9 cellular contexts compared by ENCODE assay signal in the genomic region with DNA sequence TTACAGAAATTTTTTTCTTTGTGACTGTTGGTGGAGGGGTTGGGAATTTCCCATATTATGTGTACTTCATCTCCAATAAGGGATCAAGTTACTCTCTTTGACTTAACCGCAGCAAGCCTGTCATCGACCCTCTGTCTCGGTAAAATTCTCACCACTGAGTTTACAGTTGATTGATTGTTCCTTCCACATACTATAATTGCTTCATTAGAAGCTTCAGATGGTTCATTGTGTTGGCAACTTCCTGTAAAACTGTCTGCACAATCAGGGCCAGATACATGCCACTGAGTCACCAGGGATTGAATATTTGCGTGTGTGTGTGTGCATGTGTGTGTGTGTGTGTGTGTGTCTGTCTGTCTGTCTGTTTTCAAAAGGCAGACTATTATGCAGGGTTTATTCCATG.
DNase-seq lines count a peak whose midpoint lies in the region; ATAC-seq and TF ChIP-seq lines count a peak whose summit lies in the region.
"Had no signal": no experiment of that assay in that cellular context is flagged by ENCODE, and none has a peak within 500 bp of the region (broad histone marks: within the 10 kb centered on the region; RNA-seq: fewer than 3 reads in every experiment).

No MANE protein-coding gene starts in this region.

- no peaks in the 10 kb centered on the region for H3K79me1 ChIP-seq in mesenchymal stem cell (replicated peaks; ENCODE audit: low read length, poor library complexity, severe bottlenecking)

- H2AK5ac ChIP-seq in mesenchymal stem cell (ENCODE audit: low read length, severe bottlenecking) = no peak overlapping the region

- no peak overlapping the region for H4K91ac ChIP-seq in mesenchymal stem cell (ENCODE audit: low read length)

- H3K4me3 Mint-ChIP-seq in stimulated activated naive B cell treated with anti-CD40 and anti-IgM and Interleukin-4, amounts not matched to agents 10 μg/mL and 1 μg/mL and 100 μg/mL, for 72 hours = no peak overlapping the region

- no peak overlapping the region for H3K23ac ChIP-seq in mesenchymal stem cell (ENCODE audit: low read length in 2 of 2)

- H3K27me3 Mint-ChIP-seq in stimulated activated naive B cell treated with anti-CD40 and anti-IgM and Interleukin-4, amounts not matched to agents 10 μg/mL and 1 μg/mL and 100 μg/mL, for 72 hours = peaks cover 27 to 28% of the 10 kb centered on the region in 2 donors

- no peak for TF ChIP-seq CTCF in brain microvascular endothelial cell (IDR thresholded peaks at IDR 0.05; ENCODE audit: low read depth, low read length, missing control alignments)

- H2BK12ac ChIP-seq in mesenchymal stem cell (ENCODE audit: low read length in 2 of 2) = no peak overlapping the region

- no peak overlapping the region for H2BK5ac ChIP-seq in mesenchymal stem cell (ENCODE audit: low read depth, low read length, poor library complexity, severe bottlenecking)

- H3K27ac Mint-ChIP-seq in stimulated activated naive B cell treated with anti-CD40 and anti-IgM and Interleukin-4, amounts not matched to agents 10 μg/mL and 1 μg/mL and 100 μg/mL, for 72 hours = no peak overlapping the region

- no peak overlapping the region for H3K4ac ChIP-seq in mesenchymal stem cell (ENCODE audit: low read depth in 1 of 2, low read length in 2 of 2)

- in situ Hi-C loops in brain microvascular endothelial cell (cut with HindIII; ENCODE audit: low pct_ligation_motif_present, low sequenced_read_pairs) = no loop called here

- no peak overlapping the region for H2BK15ac ChIP-seq in mesenchymal stem cell (ENCODE audit: low read depth, poor library complexity, severe bottlenecking)

- no peak overlapping the region for H2BK120ac ChIP-seq in mesenchymal stem cell (ENCODE audit: low read depth, low read length)

- peaks cover 9% of the 10 kb centered on the region for H3K4me1 ChIP-seq in mesenchymal stem cell (ENCODE audit: control insufficient read depth, insufficient read depth, low read depth, low read length)
- H3K4me1 ChIP-seq in right cardiac atrium (ENCODE audit: control insufficient read depth, insufficient read depth, low read length) = no peaks in the 10 kb centered on the region

- H3K27me3 ChIP-seq in brain microvascular endothelial cell (replicated peaks) (no peaks in the 10 kb centered on the region), mesenchymal stem cell (ENCODE audit: control insufficient read depth in 1 of 2, insufficient read depth in 1 of 2, low read length in 2 of 2) (peaks cover 0 to 61% of the 10 kb centered on the region in 2 experiments), right cardiac atrium (ENCODE audit: control insufficient read depth, insufficient read depth) (no peaks in the 10 kb centered on the region)

- no peak overlapping the region for H2AFZ ChIP-seq in mesenchymal stem cell (ENCODE audit: low read depth, low read length)

- H3K36me3 ChIP-seq in brain microvascular endothelial cell (replicated peaks) (no peaks in the 10 kb centered on the region), mesenchymal stem cell (ENCODE audit: control insufficient read depth in 1 of 2, insufficient read depth in 2 of 2, low read depth in 1 of 2, low read length in 2 of 2) (no peaks in the 10 kb centered on the region)

- H3K27ac ChIP-seq in brain microvascular endothelial cell (no peak overlapping the region), mesenchymal stem cell (ENCODE audit: low read length, poor library complexity, severe bottlenecking) (no peak overlapping the region), right cardiac atrium (ENCODE audit: low read length) (no peak overlapping the region)

- no peaks in the 10 kb centered on the region for H3K36me3 Mint-ChIP-seq in stimulated activated naive B cell treated with anti-CD40 and anti-IgM and Interleukin-4, amounts not matched to agents 10 μg/mL and 1 μg/mL and 100 μg/mL, for 72 hours

- DNase-seq in EL = peak; percentile 62
- DNase-seq in NCI-H2107 (lab: John Stamatoyannopoulos, UW) = peak; percentile 43
- peak; percentile 67 for DNase-seq in brain microvascular endothelial cell
- DNase-seq in mesenchymal stem cell = peak; percentile 23
- DNase-seq in right cardiac atrium = no peak
- no peak for DNase-seq in stimulated activated naive B cell treated with anti-CD40 and anti-IgM and Interleukin-4, amounts not matched to agents 10 μg/mL and 1 μg/mL and 100 μg/mL, for 72 hours
- DNase-seq: substantia nigra had no signal

- H3K9ac ChIP-seq in mesenchymal stem cell (ENCODE audit: low read length) = no peak overlapping the region

- no peak overlapping the region for H3K4me3 ChIP-seq in brain microvascular endothelial cell (ENCODE audit: low read depth, low read length)
- H3K4me3 ChIP-seq in mesenchymal stem cell (ENCODE audit: insufficient read depth in 1 of 2, low read depth in 1 of 2, low read length in 2 of 2) = no peak overlapping the region
- no peak overlapping the region for H3K4me3 ChIP-seq in right cardiac atrium (ENCODE audit: low read length)

- peaks cover 3 to 6% of the 10 kb centered on the region in 2 donors for H3K4me1 Mint-ChIP-seq in stimulated activated naive B cell treated with anti-CD40 and anti-IgM and Interleukin-4, amounts not matched to agents 10 μg/mL and 1 μg/mL and 100 μg/mL, for 72 hours

- no peak for ATAC-seq in right cardiac atrium
- no peak for ATAC-seq in HG02759 (IDR thresholded peaks at IDR 0.05; ENCODE audit: unreplicated experiment)
- no peak for ATAC-seq in GM21367 (IDR thresholded peaks at IDR 0.05; ENCODE audit: unreplicated experiment)
- ATAC-seq in stimulated activated naive B cell treated with anti-CD40 and anti-IgM and Interleukin-4, amounts not matched to agents 10 μg/mL and 1 μg/mL and 100 μg/mL, for 72 hours (replicated peaks) = no peak

- no peak overlapping the region for H3K4me2 ChIP-seq in mesenchymal stem cell (ENCODE audit: low read length, poor library complexity, severe bottlenecking)

- H3K9me3 ChIP-seq in mesenchymal stem cell (ENCODE audit: control insufficient read depth, low read length) (no peaks in the 10 kb centered on the region), right cardiac atrium (ENCODE audit: control insufficient read depth, low read length) (no peaks in the 10 kb centered on the region)

- WGBS in mesenchymal stem cell = 60% methylated on average over 1 of the region's 4 CpGs
- 57% methylated on average over 4 of the region's 4 CpGs for WGBS in right cardiac atrium

- no peaks in the 10 kb centered on the region for H3K9me3 Mint-ChIP-seq in stimulated activated naive B cell treated with anti-CD40 and anti-IgM and Interleukin-4, amounts not matched to agents 10 μg/mL and 1 μg/mL and 100 μg/mL, for 72 hours

- H3K18ac ChIP-seq in mesenchymal stem cell (ENCODE audit: low read depth in 1 of 2, low read length in 2 of 2) = no peak overlapping the region

- intact Hi-C loops in right cardiac atrium (cut with DNase I) = no loop called here

- H4K8ac ChIP-seq in mesenchymal stem cell (ENCODE audit: low read length) = no peak overlapping the region

- H3K14ac ChIP-seq in mesenchymal stem cell (ENCODE audit: low read length in 2 of 2) = no peak overlapping the region

Comparison
In these comparisons a context has a peak if more than half of its experiments do, and no peak if none do; other contexts are left out.
1. DNase-seq: peak in EL (single experiment), NCI-H2107 (single experiment), brain microvascular endothelial cell (single experiment) and mesenchymal stem cell (single experiment); none in right cardiac atrium (0 of 3) and stimulated activated naive B cell treated with anti-CD40 and anti-IgM and Interleukin-4, amounts not matched to agents 10 μg/mL and 1 μg/mL and 100 μg/mL, for 72 hours (single experiment).